Comparison of ENCODE assay signal across 13 cellular contexts in genomic region chr9:85224729-85225128, GRCh38.
DNase-seq lines count a peak whose midpoint lies in the region; ATAC-seq, FAIRE-seq and TF ChIP-seq lines count a peak whose summit lies in the region.
"Had no signal": no experiment of that assay in that cellular context is flagged by ENCODE, and none has a peak within 500 bp of the region (broad histone marks: within the 10 kb centered on the region; RNA-seq: fewer than 3 reads in every experiment).

No MANE protein-coding gene starts in this region.

- H3K36me3 ChIP-seq in GM23248 (ENCODE audit: low read depth) (no peaks in the 10 kb centered on the region), ascending aorta (no peaks in the 10 kb centered on the region)
- H3K36me3 ChIP-seq: esophagus squamous epithelium had no signal

- no peaks in the 10 kb centered on the region for H3K9me2 ChIP-seq in GM23248 (ENCODE audit: insufficient read depth)

- peak; percentile 93 for DNase-seq in GM23248
- DNase-seq in ascending aorta (ENCODE audit: low spot score in 2 of 2) = no peak
- peak; percentile 22 for DNase-seq in fibroblast of villous mesenchyme (ENCODE audit: low read depth)
- peak; percentile 67 for DNase-seq in urothelium cell line (ENCODE audit: low spot score)
- no peak for DNase-seq in SKM-1 (lab: John Stamatoyannopoulos, UW; ENCODE audit: unreplicated experiment)
- DNase-seq: activated CD4-positive, alpha-beta T cell treated with anti-CD3 and anti-CD28 coated beads, Interleukin-2, amount 50 U/mL, for 48 hours; caudate nucleus; esophagus squamous epithelium; right cardiac atrium; T-helper 17 cell had no signal

- H3K27ac ChIP-seq in GM23248 (peak overlapping the region; percentile 49), ascending aorta (peak overlapping the region; percentile 11 to 29)
- H3K27ac ChIP-seq: esophagus squamous epithelium had no signal

- H3K4me1 ChIP-seq in GM23248 (ENCODE audit: insufficient read depth) = peaks cover 27% of the 10 kb centered on the region
- peaks cover 0 to 15% of the 10 kb centered on the region in 2 donors for H3K4me1 ChIP-seq in ascending aorta

- H4K20me1 ChIP-seq in GM23248 (ENCODE audit: insufficient read depth) = no peaks in the 10 kb centered on the region

- TF ChIP-seq CTCF in ascending aorta (IDR thresholded peaks at IDR 0.05) (no peak), fibroblast of villous mesenchyme (IDR thresholded peaks at IDR 0.05; ENCODE audit: insufficient read depth, low read depth, low read length) (no peak)

- intact Hi-C loops in ascending aorta (cut with DNase I) = loop anchor here (5.0 kb wide), 1 partner anchor 1602 kb away; the partner anchor contains the start of gene IDNK

- peaks cover 26% of the 10 kb centered on the region for H3F3A ChIP-seq in GM23248 (ENCODE audit: insufficient read depth)

- 22 to 30% methylated on average over 4 of the region's 4 CpGs for WGBS in GM23248 (ENCODE audit: low coverage in 1 of 2, low lambda C conversion rate in 2 of 2, missing lambda C conversion rate in 2 of 2), 2 experiments

- H3K79me2 ChIP-seq in GM23248 (ENCODE audit: insufficient read depth) = no peaks in the 10 kb centered on the region

- H3K27me3 ChIP-seq in GM23248 (replicated peaks; ENCODE audit: insufficient read depth) = peaks cover 21% of the 10 kb centered on the region; the same call in 1 of the 2 replicates
- no peaks in the 10 kb centered on the region for H3K27me3 ChIP-seq in ascending aorta
- H3K27me3 ChIP-seq: esophagus squamous epithelium had no signal

- H3K4me2 ChIP-seq in GM23248 (ENCODE audit: unreplicated experiment) = peak overlapping the region; percentile 85
- H3K4me2 ChIP-seq: GM23338 had no signal

- H2AFZ ChIP-seq in GM23248 = no peak overlapping the region
- H2AFZ ChIP-seq: GM23338 had no signal

- in situ Hi-C loops in GM23248 (cut with MboI) = no loop called here

- H3K4me3 ChIP-seq in GM23248 (no peak overlapping the region), ascending aorta (no peak overlapping the region), fibroblast of villous mesenchyme (ENCODE audit: low read depth, low read length) (no peak overlapping the region)
- H3K4me3 ChIP-seq: esophagus squamous epithelium, GM23338 had no signal

- H3K9me3 ChIP-seq in GM23248 (ENCODE audit: low read depth) (no peaks in the 10 kb centered on the region), ascending aorta (no peaks in the 10 kb centered on the region)
- H3K9me3 ChIP-seq: esophagus squamous epithelium had no signal

- peak; percentile 5 for FAIRE-seq in urothelium cell line (lab: Jason Lieb, UNC)

- no peak overlapping the region for H3K9ac ChIP-seq in GM23248

- no peak for ATAC-seq in GM19455 (IDR thresholded peaks at IDR 0.05; ENCODE audit: unreplicated experiment)
- ATAC-seq in GM19463 (IDR thresholded peaks at IDR 0.05; ENCODE audit: unreplicated experiment) = no peak
- ATAC-seq: GM23338, T-helper 17 cell had no signal

Comparison
In these comparisons a context has a peak if more than half of its experiments do, and no peak if none do; other contexts are left out.
1. DNase-seq: peak in GM23248 (single experiment), fibroblast of villous mesenchyme (single experiment) and urothelium cell line (single experiment); none in ascending aorta (0 of 2) and SKM-1 (single experiment).